ENCODE assay signal across 9 cellular contexts in genomic region chr12:43760396-43760795, GRCh38. TPM values are rescaled to one million over a fixed set of nuclear protein-coding genes. Genes with fewer than 3 reads are reported as not detected.
DNase-seq lines count a peak whose midpoint lies in the region; ATAC-seq and TF ChIP-seq lines count a peak whose summit lies in the region.
"Had no signal": no experiment of that assay in that cellular context is flagged by ENCODE, and none has a peak within 500 bp of the region (broad histone marks: within the 10 kb centered on the region; RNA-seq: fewer than 3 reads in every experiment).

No MANE protein-coding gene starts in this region.

- 96% methylated on average over 2 of the region's 2 CpGs for WGBS in endodermal cell (ENCODE audit: insufficient coverage in 1 of 2, insufficient read length in 1 of 2), 2 experiments

- H3K79me2 ChIP-seq in PC-3 (ENCODE audit: low read length) = peaks cover 44% of the 10 kb centered on the region

- H3K27ac Mint-ChIP-seq in endodermal cell = no peak overlapping the region

- no peaks in the 10 kb centered on the region for H4K20me1 ChIP-seq in PC-3 (ENCODE audit: low read length)

- H3K4me1 ChIP-seq in PC-3 (ENCODE audit: insufficient read depth, low read length) = peaks cover 35% of the 10 kb centered on the region
- no peaks in the 10 kb centered on the region for H3K4me1 ChIP-seq in endodermal cell (ENCODE audit: control insufficient read depth, insufficient read depth, low read length)

- no peak overlapping the region for H3K9ac ChIP-seq in PC-3 (ENCODE audit: low read length)
- no peak overlapping the region for H3K9ac ChIP-seq in endodermal cell (ENCODE audit: extremely low read depth, low read length, poor library complexity, severe bottlenecking)

- no peak overlapping the region for H3K27ac ChIP-seq in PC-3 (ENCODE audit: low read length)
- H3K27ac ChIP-seq in endodermal cell (ENCODE audit: low read depth, low read length) = no peak overlapping the region
- H3K27ac ChIP-seq in skin epidermis = peak overlapping the region in 3 of 21 experiments; percentile 89 to 96 (median 95)

- no peaks in the 10 kb centered on the region for H3K9me2 ChIP-seq in PC-3 (replicated peaks; ENCODE audit: low read length)

- H3K9me3 ChIP-seq in PC-3 (ENCODE audit: low read length) (no peaks in the 10 kb centered on the region), endodermal cell (ENCODE audit: control insufficient read depth, low read length) (no peaks in the 10 kb centered on the region)

- DNase-seq in DMS53 (lab: John Stamatoyannopoulos, UW) (peak; percentile 33), DMS53 treated with DMSO at 0.1 percent for 48 hours (lab: John Stamatoyannopoulos, UW; ENCODE audit: unreplicated experiment) (no peak), PC-3 (no peak), endodermal cell (no peak), DMS114 treated with DMSO at 0.1 percent for 48 hours (lab: John Stamatoyannopoulos, UW; ENCODE audit: unreplicated experiment) (no peak), NCI-H1436 treated with DMSO at 0.1 percent for 48 hours (lab: John Stamatoyannopoulos, UW) (no peak)
- DNase-seq: mesenchymal stem cell had no signal

- H3K4me3 ChIP-seq in PC-3 (ENCODE audit: low read length) = peak overlapping the region; percentile 93; the same call in 1 of the 2 replicates
- H3K4me3 ChIP-seq in endodermal cell (ENCODE audit: low read length) = no peak overlapping the region
- peak overlapping the region in 4 of 7 experiments; percentile 61 to 74 (median 62) for H3K4me3 ChIP-seq in skin epidermis

- TF ChIP-seq CTCF in PC-3 (conservative IDR thresholded peaks at IDR 0.05; ENCODE audit: low read depth, low read length) = no peak
- TF ChIP-seq CTCF in endodermal cell (conservative IDR thresholded peaks at IDR 0.05) = no peak

- intact Hi-C loops in PC-3 (cut with micrococcal nuclease) = no loop called here

- no peaks in the 10 kb centered on the region for H3K36me3 ChIP-seq in PC-3 (ENCODE audit: low read depth, low read length)
- H3K36me3 ChIP-seq in endodermal cell (ENCODE audit: control insufficient read depth, insufficient read depth, low read length) = no peaks in the 10 kb centered on the region

- no peaks in the 10 kb centered on the region for H3K36me3 Mint-ChIP-seq in endodermal cell (ENCODE audit: low read depth)

- ATAC-seq in PC-3 (no peak), HG03175 (IDR thresholded peaks at IDR 0.05; ENCODE audit: unreplicated experiment) (no peak)

- H3F3A ChIP-seq in PC-3 (ENCODE audit: low read length, unreplicated experiment) = no peaks in the 10 kb centered on the region

- H3K4me2 ChIP-seq in PC-3 (ENCODE audit: low read length) = peak overlapping the region; percentile 77

- POLR2A ChIA-PET in PC-3 (lab: Charles Lee; ENCODE audit: unreplicated experiment) = no interaction called here

- no TSS peak for BruUV-seq in PC-3 (replicated peaks; lab: Mats Ljungman, UMichigan)

- H3K27me3 Mint-ChIP-seq in endodermal cell (ENCODE audit: insufficient read depth) = no peaks in the 10 kb centered on the region

- H2AFZ ChIP-seq in PC-3 (ENCODE audit: low read length) = no peak overlapping the region

- H3K4me1 Mint-ChIP-seq in endodermal cell = peaks cover 30% of the 10 kb centered on the region

- no peaks in the 10 kb centered on the region for H3K9me3 Mint-ChIP-seq in endodermal cell

- H3K4me3 Mint-ChIP-seq in endodermal cell = peak overlapping the region; percentile 81

- CTCF ChIA-PET in PC-3 (lab: Charles Lee) = no interaction called here

- H3K27me3 ChIP-seq in PC-3 (ENCODE audit: low read length) = no peaks in the 10 kb centered on the region
- H3K27me3 ChIP-seq in endodermal cell (ENCODE audit: control insufficient read depth, insufficient read depth, low read length, poor library complexity, severe bottlenecking) = no peaks in the 10 kb centered on the region

RNA-seq across cellular contexts. Expression of gene IRAK4, which starts 1.6 kb away (rescaled TPM):
- 5.6 and 8.9 TPM in 2 replicates for total RNA-seq in PC-3 (2014; rRNA removed)
- 1 to 10 TPM; 5.9 to 9.2 TPM for total RNA-seq in endodermal cell
- polyA plus RNA-seq in endodermal cell (2013, experiment 1 of 2) = 9.2 TPM
- polyA plus RNA-seq in endodermal cell (2013, experiment 2 of 2) = 10.5 TPM

RNA-seq across cellular contexts. Expression of gene PUS7L, which starts 1.8 kb away (rescaled TPM):
- total RNA-seq in PC-3 (2014; rRNA removed) = 9.1 and 14.6 TPM in 2 replicates
- total RNA-seq in endodermal cell = 10 to 100 TPM; 15.2 to 23.6 TPM
- polyA plus RNA-seq in endodermal cell (2013, experiment 1 of 2) = 10.7 TPM
- 15.3 TPM for polyA plus RNA-seq in endodermal cell (2013, experiment 2 of 2)

RNA-seq across cellular contexts. Expression of gene TWF1, which starts 45.7 kb away (rescaled TPM):
- total RNA-seq in PC-3 (2014; rRNA removed) = 167 and 226 TPM in 2 replicates
- total RNA-seq in endodermal cell = 10 to 100 TPM; 25.1 to 28.0 TPM
- 50.2 TPM for polyA plus RNA-seq in endodermal cell (2013, experiment 1 of 2)
- polyA plus RNA-seq in endodermal cell (2013, experiment 2 of 2) = 48.9 TPM
